Comparison of ENCODE assay signal across 11 cellular contexts in the genomic region with DNA sequence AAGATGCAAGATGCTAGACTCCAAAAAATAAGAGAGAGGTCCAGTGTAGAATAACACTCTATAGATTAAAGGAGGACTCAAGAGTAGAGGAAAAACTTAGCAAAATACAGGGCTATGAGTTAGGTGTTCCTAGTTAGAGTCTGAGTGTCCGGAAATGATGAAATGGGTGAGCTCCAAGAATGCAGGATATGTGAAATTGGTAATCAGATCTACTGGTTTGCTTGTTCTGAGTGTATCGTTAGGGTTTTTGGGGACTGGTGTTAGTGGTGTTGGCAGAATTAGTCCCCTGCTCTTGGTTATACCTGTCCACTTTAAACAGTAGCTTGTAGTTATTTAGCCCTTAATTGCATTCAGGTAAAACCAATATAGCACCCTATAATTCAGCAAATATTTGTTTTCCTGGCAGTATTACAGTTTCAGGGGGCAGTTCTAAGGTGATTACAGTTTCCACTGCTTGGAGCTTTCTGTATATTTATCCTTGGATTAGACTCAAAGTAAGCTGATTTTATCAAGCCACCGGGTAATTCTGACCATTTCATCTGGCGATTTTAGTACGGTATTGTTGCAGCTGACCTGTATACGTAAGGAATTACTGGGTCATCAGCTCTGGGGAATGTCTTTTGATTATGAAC.
DNase-seq lines count a peak whose midpoint lies in the region; ATAC-seq lines count a peak whose summit lies in the region.
"Had no signal": no experiment of that assay in that cellular context is flagged by ENCODE, and none has a peak within 500 bp of the region (broad histone marks: within the 10 kb centered on the region; RNA-seq: fewer than 3 reads in every experiment).

No MANE protein-coding gene starts in this region.

- H3K36me3 Mint-ChIP-seq in activated T-helper 17 cell treated with anti-CD3 and anti-CD28 coated beads, Interleukin-2, amount 50 U/mL, for 72 hours (ENCODE audit: low read depth), result peaks cover 20% of the 10 kb centered on the region

- no peak overlapping the region for H3K27ac Mint-ChIP-seq in activated T-helper 17 cell treated with anti-CD3 and anti-CD28 coated beads, Interleukin-2, amount 50 U/mL, for 72 hours

- H3K9me3 Mint-ChIP-seq in activated T-helper 17 cell treated with anti-CD3 and anti-CD28 coated beads, Interleukin-2, amount 50 U/mL, for 72 hours, result no peaks in the 10 kb centered on the region

- no peak overlapping the region for H3K4me3 Mint-ChIP-seq in activated T-helper 17 cell treated with anti-CD3 and anti-CD28 coated beads, Interleukin-2, amount 50 U/mL, for 72 hours

- peak overlapping the region in 11 of 21 experiments; percentile 11 to 83 (median 54) for H3K27ac ChIP-seq in skin epidermis
- H3K27ac ChIP-seq: 22Rv1, parathyroid adenoma had no signal

- H3K4me1 Mint-ChIP-seq in activated T-helper 17 cell treated with anti-CD3 and anti-CD28 coated beads, Interleukin-2, amount 50 U/mL, for 72 hours, result peaks cover 26% of the 10 kb centered on the region

- no peak overlapping the region for H3K4me3 ChIP-seq in skin epidermis

- H3K27me3 Mint-ChIP-seq in activated T-helper 17 cell treated with anti-CD3 and anti-CD28 coated beads, Interleukin-2, amount 50 U/mL, for 72 hours, result no peaks in the 10 kb centered on the region

- DNase-seq in NCI-H82 (lab: John Stamatoyannopoulos, UW), result peak; percentile 42
- no peak for DNase-seq in NCI-H82 treated with DMSO at 0.1 percent for 48 hours (lab: John Stamatoyannopoulos, UW; ENCODE audit: unreplicated experiment)
- peak; percentile 54 for DNase-seq in NCI-H748 (lab: John Stamatoyannopoulos, UW; ENCODE audit: unreplicated experiment)
- no peak for DNase-seq in medulla oblongata (ENCODE audit: extremely low spot score)
- DNase-seq: esophagus squamous epithelium had no signal

- peak; percentile 85 for ATAC-seq in activated T-helper 17 cell treated with anti-CD3 and anti-CD28 coated beads, Interleukin-2, amount 50 U/mL, for 72 hours (replicated peaks)
- ATAC-seq in GM19035 (IDR thresholded peaks at IDR 0.05; ENCODE audit: unreplicated experiment) (no peak), GM18519 (IDR thresholded peaks at IDR 0.05; ENCODE audit: low FRiP score, unreplicated experiment) (no peak)

Comparison
In these comparisons a context has a peak if more than half of its experiments do, and no peak if none do; other contexts are left out.
1. DNase-seq: peak in NCI-H82 (single experiment) and NCI-H748 (single experiment); none in NCI-H82 treated with DMSO at 0.1 percent for 48 hours (single experiment) and medulla oblongata (single experiment).